In the genomic region with DNA sequence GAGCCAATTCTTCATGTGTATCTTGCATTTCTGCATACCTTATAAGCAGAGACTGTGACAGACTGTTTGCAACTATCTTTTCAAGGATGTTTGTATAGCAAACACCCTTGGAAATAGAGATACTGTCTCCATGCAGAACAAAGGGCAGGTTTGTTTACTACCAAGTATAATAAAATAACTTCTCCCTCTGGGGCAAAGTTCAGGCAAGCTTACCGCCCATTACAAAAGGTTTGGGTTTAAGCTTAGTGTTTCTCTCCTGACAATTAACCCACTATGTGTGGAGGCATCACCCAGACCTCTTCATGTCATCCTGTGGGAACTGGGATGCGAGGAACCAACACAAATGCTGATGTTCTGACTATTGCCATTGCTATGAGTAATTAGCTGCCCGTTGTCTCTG, we compare ENCODE assay signal across 32 cellular contexts.
DNase-seq lines count a peak whose midpoint lies in the region; ATAC-seq and TF ChIP-seq lines count a peak whose summit lies in the region.
"Had no signal": no experiment of that assay in that cellular context is flagged by ENCODE, and none has a peak within 500 bp of the region (broad histone marks: within the 10 kb centered on the region; RNA-seq: fewer than 3 reads in every experiment).

No MANE protein-coding gene starts in this region.

- DNase-seq in DMS53 treated with DMSO at 0.1 percent for 48 hours (lab: John Stamatoyannopoulos, UW; ENCODE audit: unreplicated experiment) (peak; percentile 83), coronary artery (ENCODE audit: low spot score) (peak; percentile 14), trophoblast cell (no peak)
- no peak for DNase-seq in activated naive CD8-positive, alpha-beta T cell treated with anti-CD3 and anti-CD28 coated beads for 36 hours
- DNase-seq: activated CD4-positive, alpha-beta memory T cell treated with anti-CD3 and anti-CD28 coated beads for 36 hours; activated CD4-positive, CD25-positive, alpha-beta regulatory T cell treated with anti-CD3 and anti-CD28 coated beads, Interleukin-2, amount 50 U/mL, for 72 hours; activated CD8-positive, alpha-beta memory T cell treated with anti-CD3 and anti-CD28 coated beads, Interleukin-2, amount 50 U/mL, for 48 hours; activated naive CD4-positive, alpha-beta T cell treated with Interleukin-2 at 50 U/mL for 16 hours; COR-L47; DMS79 treated with DMSO at 0.1 percent for 48 hours; GF-D8; HCEC 1CT; hypothalamus; immature natural killer cell; left lung; mesenchymal stem cell; NCI-H1694; NK-92 treated with Interleukin-12 subunit alpha and Interleukin-12 subunit beta, amount 100 ng/mL, for 24 hours; stimulated activated CD4-positive, alpha-beta T cell treated with anti-CD3 and anti-CD28 coated beads, Interleukin-12 subunit alpha, Interleukin-12 subunit beta, amount 100 ng/mL, for 4 hours; stimulated activated CD4-positive, alpha-beta T cell treated with anti-CD3 and anti-CD28 coated beads, Interleukin-2, amount 100 ng/mL, for 48 hours; stimulated activated naive CD8-positive, alpha-beta T cell treated with anti-CD3 and anti-CD28 coated beads, Interleukin-15, amount 100 ng/mL, for 72 hours; T-helper 2 cell had no signal

- peak overlapping the region; percentile 88 for H2AK5ac ChIP-seq in trophoblast cell (ENCODE audit: low read length)

- WGBS in trophoblast cell (ENCODE audit: extremely low coverage, insufficient coverage, insufficient read length), result no CpG with 5 or more reads among the region's 3 CpGs

- H2BK120ac ChIP-seq in trophoblast cell (ENCODE audit: insufficient read depth, low read length, poor library complexity), result peak overlapping the region; percentile 61

- H2AFZ ChIP-seq in trophoblast cell (ENCODE audit: insufficient read depth, low read length, poor library complexity), result no peak overlapping the region
- H2AFZ ChIP-seq: neural progenitor cell had no signal

- H3K4ac ChIP-seq in trophoblast cell (ENCODE audit: low read depth, low read length), result peak overlapping the region; percentile 24

- peak overlapping the region; percentile 49 for H2BK5ac ChIP-seq in trophoblast cell (ENCODE audit: low read depth, low read length, poor library complexity)

- H3K4me3 ChIP-seq in coronary artery (no peak overlapping the region), trophoblast cell (ENCODE audit: low read depth, low read length) (no peak overlapping the region)
- H3K4me3 ChIP-seq: BLaER1, left lung, neural progenitor cell, thoracic aorta had no signal

- no peaks in the 10 kb centered on the region for H3K9me3 ChIP-seq in trophoblast cell (ENCODE audit: insufficient read depth, low read depth, low read length)
- H3K9me3 ChIP-seq: BLaER1, left lung, thoracic aorta had no signal

- no peaks in the 10 kb centered on the region for H3K27me3 Mint-ChIP-seq in activated naive CD8-positive, alpha-beta T cell treated with anti-CD3 and anti-CD28 coated beads for 36 hours
- H3K27me3 Mint-ChIP-seq: brain; stimulated activated naive CD8-positive, alpha-beta T cell treated with anti-CD3 and anti-CD28 coated beads, Interleukin-15, amount 100 ng/mL, for 72 hours had no signal

- no peak for TF ChIP-seq CTCF in C4-2B (conservative IDR thresholded peaks at IDR 0.05)
- no peak for TF ChIP-seq CTCF in coronary artery (IDR thresholded peaks at IDR 0.05)

- no peak overlapping the region for H3K4me2 ChIP-seq in trophoblast cell (ENCODE audit: low read length)
- H3K4me2 ChIP-seq: BLaER1, neural progenitor cell had no signal

- H3K23ac ChIP-seq in trophoblast cell (ENCODE audit: low read length), result no peak overlapping the region

- H3K27me3 ChIP-seq in trophoblast cell (ENCODE audit: insufficient read depth, low read length), result no peaks in the 10 kb centered on the region
- H3K27me3 ChIP-seq: BLaER1, left lung, neural progenitor cell had no signal

- peak overlapping the region; percentile 75 for H4K91ac ChIP-seq in trophoblast cell (ENCODE audit: low read depth, low read length)

- H3K36me3 ChIP-seq in trophoblast cell (ENCODE audit: control insufficient read depth in 1 of 2, insufficient read depth in 2 of 2, low read length in 2 of 2), result no peaks in the 10 kb centered on the region
- H3K36me3 ChIP-seq: BLaER1, left lung, neural progenitor cell, thoracic aorta had no signal

- peaks cover 27% of the 10 kb centered on the region for H3K79me1 ChIP-seq in trophoblast cell (ENCODE audit: low read length)

- no peak overlapping the region for H3K27ac Mint-ChIP-seq in activated naive CD8-positive, alpha-beta T cell treated with anti-CD3 and anti-CD28 coated beads for 36 hours
- H3K27ac Mint-ChIP-seq: activated CD4-positive, alpha-beta memory T cell treated with anti-CD3 and anti-CD28 coated beads for 36 hours; activated T-helper 1 cell treated with anti-CD3 and anti-CD28 coated beads, Interleukin-12 subunit alpha, Interleukin-12 subunit beta, Interleukin-2, Interleukin-4 antibody, amounts not matched to agents 30 ng/mL and 10 ng/mL and 1 ng/mL, durations not matched to agents 14 hours and 24 hours and 36 hours; immature natural killer cell; neural progenitor cell; stimulated activated naive CD8-positive, alpha-beta T cell treated with anti-CD3 and anti-CD28 coated beads, Interleukin-15, amount 100 ng/mL, for 72 hours had no signal

- H3K9ac ChIP-seq in trophoblast cell (ENCODE audit: low read length), result no peak overlapping the region
- H3K9ac ChIP-seq: BLaER1, neural progenitor cell had no signal

- H3K14ac ChIP-seq in trophoblast cell (ENCODE audit: low read length), result peak overlapping the region; percentile 16

- H3K4me3 Mint-ChIP-seq in activated naive CD8-positive, alpha-beta T cell treated with anti-CD3 and anti-CD28 coated beads for 36 hours, result no peak overlapping the region
- H3K4me3 Mint-ChIP-seq: activated CD4-positive, alpha-beta memory T cell treated with anti-CD3 and anti-CD28 coated beads for 36 hours; activated T-helper 1 cell treated with anti-CD3 and anti-CD28 coated beads, Interleukin-12 subunit alpha, Interleukin-12 subunit beta, Interleukin-2, Interleukin-4 antibody, amounts not matched to agents 30 ng/mL and 10 ng/mL and 1 ng/mL, durations not matched to agents 14 hours and 24 hours and 36 hours; brain; immature natural killer cell; neural progenitor cell; stimulated activated naive CD8-positive, alpha-beta T cell treated with anti-CD3 and anti-CD28 coated beads, Interleukin-15, amount 100 ng/mL, for 72 hours had no signal

- H4K8ac ChIP-seq in trophoblast cell (ENCODE audit: low read depth, low read length), result no peak overlapping the region

- no peaks in the 10 kb centered on the region for H3K9me3 Mint-ChIP-seq in activated naive CD8-positive, alpha-beta T cell treated with anti-CD3 and anti-CD28 coated beads for 36 hours
- H3K9me3 Mint-ChIP-seq: activated CD4-positive, alpha-beta memory T cell treated with anti-CD3 and anti-CD28 coated beads for 36 hours; activated T-helper 1 cell treated with anti-CD3 and anti-CD28 coated beads, Interleukin-12 subunit alpha, Interleukin-12 subunit beta, Interleukin-2, Interleukin-4 antibody, amounts not matched to agents 30 ng/mL and 10 ng/mL and 1 ng/mL, durations not matched to agents 14 hours and 24 hours and 36 hours; immature natural killer cell; stimulated activated naive CD8-positive, alpha-beta T cell treated with anti-CD3 and anti-CD28 coated beads, Interleukin-15, amount 100 ng/mL, for 72 hours had no signal

- ATAC-seq in GM21723 (IDR thresholded peaks at IDR 0.05; ENCODE audit: unreplicated experiment), result no peak
- no peak for ATAC-seq in HG02763 (IDR thresholded peaks at IDR 0.05; ENCODE audit: unreplicated experiment)
- ATAC-seq: left lung; sciatic nerve; SK-N-SH treated with all-trans-retinoic acid at 6 μM for 48 hours; stimulated activated naive CD8-positive, alpha-beta T cell treated with anti-CD3 and anti-CD28 coated beads, Interleukin-15, amount 100 ng/mL, for 72 hours had no signal

- H3K18ac ChIP-seq in trophoblast cell (ENCODE audit: low read length), result no peak overlapping the region

- peak overlapping the region; percentile 72 for H2BK12ac ChIP-seq in trophoblast cell (ENCODE audit: low read length)

- peaks cover 8 to 15% of the 10 kb centered on the region in 2 experiments for H3K4me1 ChIP-seq in trophoblast cell (ENCODE audit: control insufficient read depth in 1 of 2, insufficient read depth in 2 of 2, low read length in 2 of 2)
- H3K4me1 ChIP-seq: BLaER1, left lung had no signal

- no peaks in the 10 kb centered on the region for H3K36me3 Mint-ChIP-seq in activated naive CD8-positive, alpha-beta T cell treated with anti-CD3 and anti-CD28 coated beads for 36 hours
- H3K36me3 Mint-ChIP-seq: activated CD4-positive, alpha-beta memory T cell treated with anti-CD3 and anti-CD28 coated beads for 36 hours; brain; immature natural killer cell; neural progenitor cell had no signal

- H3K27ac ChIP-seq in C4-2B (peak overlapping the region; percentile 52; the same call in 1 of the 2 replicates), coronary artery (peak overlapping the region in 1 of 2 donors; percentile 21), trophoblast cell (ENCODE audit: low read depth, low read length) (no peak overlapping the region)
- H3K27ac ChIP-seq: BLaER1, left lung, neural progenitor cell, thoracic aorta had no signal

- H4K12ac ChIP-seq in trophoblast cell (ENCODE audit: low read depth, low read length), result no peak overlapping the region

- no peaks in the 10 kb centered on the region for H3K79me2 ChIP-seq in trophoblast cell (ENCODE audit: control insufficient read depth, insufficient read depth, low read length, poor library complexity)

- H3K4me1 Mint-ChIP-seq in activated naive CD8-positive, alpha-beta T cell treated with anti-CD3 and anti-CD28 coated beads for 36 hours, result no peaks in the 10 kb centered on the region
- H3K4me1 Mint-ChIP-seq: immature natural killer cell; stimulated activated naive CD8-positive, alpha-beta T cell treated with anti-CD3 and anti-CD28 coated beads, Interleukin-15, amount 100 ng/mL, for 72 hours had no signal

Comparison
In these comparisons a context has a peak if more than half of its experiments do, and no peak if none do; other contexts are left out.
1. DNase-seq: peak in DMS53 treated with DMSO at 0.1 percent for 48 hours (single experiment) and coronary artery (single experiment); none in trophoblast cell (0 of 2) and activated naive CD8-positive, alpha-beta T cell treated with anti-CD3 and anti-CD28 coated beads for 36 hours (single experiment).